ENCODE assay signal across 11 cellular contexts in the genomic region with DNA sequence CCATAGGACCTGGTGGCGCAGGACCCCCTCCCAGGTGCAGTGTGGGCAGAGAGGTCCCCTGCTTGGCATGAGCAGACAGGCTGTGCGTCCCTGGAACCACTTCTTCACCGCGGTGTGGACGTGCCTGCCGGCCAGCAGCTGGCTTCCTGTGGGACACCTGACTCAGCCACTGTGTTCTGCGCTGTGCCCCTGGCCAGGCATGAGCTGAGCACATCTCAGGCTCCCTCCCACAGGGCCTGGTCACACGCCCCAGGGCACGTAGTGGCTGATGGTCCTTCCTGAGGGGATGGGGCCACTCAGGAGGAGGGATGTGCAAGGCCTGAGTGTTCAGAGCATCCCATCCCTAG. TPM values are rescaled to one million over a fixed set of nuclear protein-coding genes. Genes with fewer than 3 reads are reported as not detected.
DNase-seq lines count a peak whose midpoint lies in the region; ATAC-seq, FAIRE-seq and TF ChIP-seq lines count a peak whose summit lies in the region.
"Had no signal": no experiment of that assay in that cellular context is flagged by ENCODE, and none has a peak within 500 bp of the region (broad histone marks: within the 10 kb centered on the region; RNA-seq: fewer than 3 reads in every experiment).

No MANE protein-coding gene starts in this region.

- 88 to 95% methylated on average over 9 of the region's 9 CpGs for whole genome bisulfite sequencing in mesodermal cell (ENCODE audit: insufficient coverage in 2 of 2), 2 experiments
- 79% methylated on average over 7 of the region's 9 CpGs; no CpG with 5 or more reads in 1 of the 2 donors for WGBS in transverse colon (ENCODE audit: low coverage in 1 of 2), 2 donors

- no peak for FAIRE-seq in endothelial cell of umbilical vein (lab: Jason Lieb, UNC)

- no peaks in the 10 kb centered on the region for H4K20me1 ChIP-seq in endothelial cell of umbilical vein (replicated peaks; ENCODE audit: control insufficient read depth, extremely low read depth, insufficient read depth, low read length)

- no peak for ATAC-seq in GM18520 (IDR thresholded peaks at IDR 0.05; ENCODE audit: unreplicated experiment)
- no peak for ATAC-seq in HG02981 (IDR thresholded peaks at IDR 0.05; ENCODE audit: unreplicated experiment)
- ATAC-seq: activated CD4-positive, alpha-beta T cell treated with anti-CD3 and anti-CD28 coated beads for 36 hours had no signal

- in situ Hi-C loops in transverse colon (cut with MboI; ENCODE audit: low pct_ligation_motif_present in 1 of 4, low pct_unique_long_range_greater_than_20kb in 1 of 4, low sequenced_read_pairs in 3 of 4): no loop called here

- H3K4me2 ChIP-seq in endothelial cell of umbilical vein (ENCODE audit: insufficient read depth, low read length): no peak overlapping the region

- TF ChIP-seq CTCF in endothelial cell of umbilical vein (IDR thresholded peaks at IDR 0.05; ENCODE audit: extremely low read depth in 1 of 2, insufficient read depth in 1 of 2, low read depth in 1 of 2, low read length in 2 of 2): no peak
- no peak for TF ChIP-seq CTCF in transverse colon (IDR thresholded peaks at IDR 0.05)

- TF ChIP-seq POLR2A in endothelial cell of umbilical vein (IDR thresholded peaks at IDR 0.05; ENCODE audit: low read depth, low read length): no peak
- TF ChIP-seq POLR2A in transverse colon (IDR thresholded peaks at IDR 0.05): no peak

- dilution Hi-C loops in endothelial cell of umbilical vein (cut with MboI; ENCODE audit: extremely low pct_ligation_motif_present, low sequenced_read_pairs): no loop called here

- CTCF ChIA-PET in endothelial cell of umbilical vein (lab: Charles Lee): interaction anchor here (0.8 to 2.5 kb wide), 4 partner anchors 10 to 49 kb away, joined by 4 to 17 read pairs (median 5); no protein-coding TSS in a partner anchor

- H3K4me3 ChIP-seq in MG63: no peak overlapping the region
- no peak overlapping the region for H3K4me3 ChIP-seq in endothelial cell of umbilical vein (replicated peaks in 1 of 3; ENCODE audit: insufficient read depth in 1 of 3, low read depth in 1 of 3, low read length in 3 of 3)
- no peak overlapping the region for H3K4me3 ChIP-seq in mesodermal cell (ENCODE audit: extremely low read depth, insufficient read depth, low read length, poor library complexity, severe bottlenecking)
- H3K4me3 ChIP-seq in transverse colon: no peak overlapping the region

- H3K4me1 ChIP-seq in endothelial cell of umbilical vein (ENCODE audit: control insufficient read depth, extremely low read depth, insufficient read depth, low read length) (peaks cover 53% of the 10 kb centered on the region), mesodermal cell (ENCODE audit: control insufficient read depth, insufficient read depth, low read length, poor library complexity, severe bottlenecking) (peaks cover 84% of the 10 kb centered on the region), transverse colon (peaks cover 35 to 53% (median 45%) of the 10 kb centered on the region in 4 donors)

- intact Hi-C loops in endothelial cell of umbilical vein (cut with micrococcal nuclease) (no loop called here), transverse colon (cut with DNase I; ENCODE audit: low total_unique reads) (no loop called here)

- H3K9me3 ChIP-seq in MG63 (no peaks in the 10 kb centered on the region), endothelial cell of umbilical vein (replicated peaks; ENCODE audit: control insufficient read depth, insufficient read depth, low read length) (no peaks in the 10 kb centered on the region), mesodermal cell (ENCODE audit: control insufficient read depth, low read length) (no peaks in the 10 kb centered on the region), transverse colon (no peaks in the 10 kb centered on the region)

- H3K79me2 ChIP-seq in endothelial cell of umbilical vein (ENCODE audit: control insufficient read depth, insufficient read depth, low read length): no peaks in the 10 kb centered on the region

- BruUV-seq in endothelial cell of umbilical vein (replicated peaks; lab: Mats Ljungman, UMichigan): no TSS peak

- no peaks in the 10 kb centered on the region for H3K27me3 ChIP-seq in MG63
- H3K27me3 ChIP-seq in endothelial cell of umbilical vein (ENCODE audit: control insufficient read depth in 2 of 2, insufficient read depth in 2 of 2, low read length in 2 of 2): no peaks in the 10 kb centered on the region
- H3K27me3 ChIP-seq in transverse colon: no peaks in the 10 kb centered on the region

- H3K27ac ChIP-seq in endothelial cell of umbilical vein (ENCODE audit: insufficient read depth, low read depth, low read length) (peak overlapping the region; percentile 94), mesodermal cell (ENCODE audit: low read depth, low read length, severe bottlenecking) (peak overlapping the region; percentile 65), transverse colon (peak overlapping the region; percentile 87 to 95 (median 87))

- POLR2A ChIA-PET in endothelial cell of umbilical vein (lab: Charles Lee): interaction anchor here (1.7 to 2.5 kb wide), 2 partner anchors 14 to 19 kb away, joined by 10 to 18 read pairs; partner anchors contain the start of gene ZNF22

- TF ChIP-seq EP300 in transverse colon (IDR thresholded peaks at IDR 0.05; ENCODE audit: low read depth): no peak

- peak overlapping the region; percentile 6 for H2AFZ ChIP-seq in endothelial cell of umbilical vein (ENCODE audit: low read depth, low read length)

- no peaks in the 10 kb centered on the region for H3K36me3 ChIP-seq in MG63
- H3K36me3 ChIP-seq in endothelial cell of umbilical vein (ENCODE audit: control insufficient read depth in 2 of 2, extremely low read depth in 1 of 2, insufficient read depth in 2 of 2, low read length in 2 of 2): peaks cover 0 to 7% of the 10 kb centered on the region in 2 experiments
- peaks cover 4% of the 10 kb centered on the region for H3K36me3 ChIP-seq in mesodermal cell (ENCODE audit: control insufficient read depth, insufficient read depth, low read length)
- no peaks in the 10 kb centered on the region for H3K36me3 ChIP-seq in transverse colon

- no peaks in the 10 kb centered on the region for H3K9me1 ChIP-seq in endothelial cell of umbilical vein (replicated peaks; ENCODE audit: control insufficient read depth, extremely low read depth, insufficient read depth, low read length)

- peak; percentile 23 for DNase-seq in MG63
- DNase-seq in endothelial cell of umbilical vein (ENCODE audit: low read depth, low spot score): peak; percentile 95
- DNase-seq in transverse colon: no peak
- no peak for DNase-seq in medulla oblongata (ENCODE audit: extremely low spot score)
- no peak for DNase-seq in DMS 273 (lab: John Stamatoyannopoulos, UW; ENCODE audit: unreplicated experiment)
- DNase-seq: activated CD4-positive, alpha-beta T cell treated with anti-CD3 and anti-CD28 coated beads for 36 hours; activated naive CD8-positive, alpha-beta T cell treated with anti-CD3 and anti-CD28 coated beads, Interleukin-2, amount 10 ng/mL, durations not matched to agents 7 days and 5 days; occipital lobe had no signal

- peak overlapping the region; percentile 69 for H3K9ac ChIP-seq in endothelial cell of umbilical vein (replicated peaks; ENCODE audit: extremely low read depth, insufficient read depth, low read length)

TF ChIP-seq in endothelial cell of umbilical vein, 7 proteins besides CTCF, POLR2A, EP300 and RAD21 (continues in another document):
- TF ChIP-seq JUN (IDR thresholded peaks at IDR 0.05; ENCODE audit: borderline replicate concordance, insufficient read depth, insufficient read length, low read depth): peak; percentile 54
- TF ChIP-seq GATA2 (IDR thresholded peaks at IDR 0.05; ENCODE audit: insufficient read depth, insufficient read length, low read depth, low read length): no peak

RNA-seq across cellular contexts. Expression of gene DEPP1, which starts 3.5 kb away (rescaled TPM):
- 0.44 and 3.5 TPM in 2 replicates for total RNA-seq in MG63 (2014; rRNA removed; shearing (Covaris generic); ENCODE audit: low replicate concordance)
- total RNA-seq in endothelial cell of umbilical vein: 318 and 364 TPM in 2 replicates
- 849 and 951 TPM in 2 replicates for polyA plus RNA-seq in endothelial cell of umbilical vein
- 584 and 653 TPM in 2 replicates for polyA plus RNA-seq in endothelial cell of umbilical vein (2011; cell fraction: cytosol; rRNA removed)
- polyA plus RNA-seq in endothelial cell of umbilical vein (2011; cell fraction: nucleus; rRNA removed): 548 and 602 TPM in 2 replicates
- polyA plus RNA-seq in endothelial cell of umbilical vein (2012): 130 and 295 TPM in 2 replicates
- polyA minus RNA-seq in endothelial cell of umbilical vein: 607 and 685 TPM in 2 replicates
- 0.72 TPM for polyA minus RNA-seq in endothelial cell of umbilical vein (2011; cell fraction: cytosol; rRNA and poly(A)+ RNA removed)
- polyA minus RNA-seq in endothelial cell of umbilical vein (2011; cell fraction: nucleus; rRNA and poly(A)+ RNA removed): 400 and 512 TPM in 2 replicates
- 11.8 TPM for polyA plus RNA-seq in mesodermal cell (2013, experiment 1 of 2)
- polyA plus RNA-seq in mesodermal cell (2013, experiment 2 of 2): 10.8 TPM
- total RNA-seq in transverse colon: 100 to 1,000 TPM in 2 of 4 donors, 10 to 100 TPM in 2; 14.6 to 109 (median 76.6) TPM

RNA-seq across cellular contexts. Expression of gene ZNF22, which starts 18.6 kb away (rescaled TPM):
- total RNA-seq in MG63 (2014; rRNA removed; shearing (Covaris generic); ENCODE audit: low replicate concordance): 10.9 and 15.5 TPM in 2 replicates
- total RNA-seq in endothelial cell of umbilical vein (45.0 and 48.7 TPM in 2 replicates), transverse colon (10 to 100 TPM in 1 of 4 donors, 1 to 10 TPM in 3; 4.6 to 14.3 (median 9.5) TPM)
- 15.3 and 21.0 TPM in 2 replicates for polyA plus RNA-seq in endothelial cell of umbilical vein
- 24.1 and 26.7 TPM in 2 replicates for polyA plus RNA-seq in endothelial cell of umbilical vein (2011; cell fraction: cytosol; rRNA removed)
- 15.9 and 19.0 TPM in 2 replicates for polyA plus RNA-seq in endothelial cell of umbilical vein (2011; cell fraction: nucleus; rRNA removed)
- 34.7 and 37.6 TPM in 2 replicates for polyA plus RNA-seq in endothelial cell of umbilical vein (2012)
- polyA minus RNA-seq in endothelial cell of umbilical vein: 7.6 and 9.0 TPM in 2 replicates
- polyA minus RNA-seq in endothelial cell of umbilical vein (2011; cell fraction: cytosol; rRNA and poly(A)+ RNA removed): not detected
- polyA minus RNA-seq in endothelial cell of umbilical vein (2011; cell fraction: nucleus; rRNA and poly(A)+ RNA removed): 11.7 and 15.4 TPM in 2 replicates
- 44.1 TPM for polyA plus RNA-seq in mesodermal cell (2013, experiment 1 of 2)
- polyA plus RNA-seq in mesodermal cell (2013, experiment 2 of 2): 45.5 TPM

RNA-seq across cellular contexts. Expression of gene RASSF4, which starts 22.5 kb away (rescaled TPM):
- total RNA-seq in MG63 (2014; rRNA removed; shearing (Covaris generic); ENCODE audit: low replicate concordance): 0.15 and 0.26 TPM in 2 replicates
- total RNA-seq in endothelial cell of umbilical vein (4.6 and 7.6 TPM in 2 replicates), transverse colon (10 to 100 TPM; 26.8 to 37.8 (median 27.5) TPM)
- 8.2 and 9.8 TPM in 2 replicates for polyA plus RNA-seq in endothelial cell of umbilical vein
- polyA plus RNA-seq in endothelial cell of umbilical vein (2011; cell fraction: cytosol; rRNA removed): 3.9 and 4.8 TPM in 2 replicates
- polyA plus RNA-seq in endothelial cell of umbilical vein (2011; cell fraction: nucleus; rRNA removed): 20.5 and 26.4 TPM in 2 replicates
- polyA plus RNA-seq in endothelial cell of umbilical vein (2012): 1.8 and 3.8 TPM in 2 replicates
- 9.4 and 13.4 TPM in 2 replicates for polyA minus RNA-seq in endothelial cell of umbilical vein
- polyA minus RNA-seq in endothelial cell of umbilical vein (2011; cell fraction: cytosol; rRNA and poly(A)+ RNA removed): not detected
- polyA minus RNA-seq in endothelial cell of umbilical vein (2011; cell fraction: nucleus; rRNA and poly(A)+ RNA removed): 17.1 and 20.6 TPM in 2 replicates
- 13.1 TPM for polyA plus RNA-seq in mesodermal cell (2013, experiment 1 of 2)
- polyA plus RNA-seq in mesodermal cell (2013, experiment 2 of 2): 10.7 TPM

Comparison
In these comparisons a context has a peak if more than half of its experiments do, and no peak if none do; other contexts are left out.
1. DNase-seq: peak in MG63 (single experiment) and endothelial cell of umbilical vein (single experiment); none in transverse colon (single experiment), medulla oblongata (single experiment) and DMS 273 (single experiment).
2. Peak in every context shown above with its lines, with median percentiles within 50 percentile points of each other: H3K27ac ChIP-seq.